Comparison of ENCODE assay signal across 24 cellular contexts in genomic region chr2:32274289-32274688, GRCh38. TPM values are rescaled to one million over a fixed set of nuclear protein-coding genes. Genes with fewer than 3 reads are reported as not detected.
"Had no signal": no experiment of that assay in that cellular context is flagged by ENCODE, and none has a peak within 500 bp of the region (broad histone marks: within the 10 kb centered on the region; RNA-seq: fewer than 3 reads in every experiment).

No MANE protein-coding gene starts in this region.

- H3K36me3 ChIP-seq: right atrium auricular region, tibial artery had no signal

- H3K27ac ChIP-seq: epithelial cell of prostate, foreskin keratinocyte, right atrium auricular region, tibial artery had no signal

- H3K4me1 ChIP-seq: foreskin keratinocyte had no signal

- H3K9me3 ChIP-seq: right atrium auricular region, tibial artery had no signal

- DNase-seq: activated CD4-positive, alpha-beta T cell treated with anti-CD3 and anti-CD28 coated beads, Interleukin-2, amount 50 U/mL, for 4 hours; activated effector memory CD4-positive, alpha-beta T cell treated with anti-CD3 and anti-CD28 coated beads, Interleukin-2, amount 50 U/mL, for 16 hours; activated naive CD4-positive, alpha-beta T cell treated with anti-CD3 and anti-CD28 coated beads, Interleukin-2, amount 50 U/mL, for 16 hours; activated T-cell treated with anti-CD3 and anti-CD28 coated beads, Interleukin-2, amount 50 U/mL, for 72 hours; aorta; effector memory CD8-positive, alpha-beta T cell; foreskin keratinocyte; glutamatergic neuron; hippocampal formation; kidney; occipital lobe; stimulated activated CD4-positive, alpha-beta T cell treated with anti-CD3 and anti-CD28 coated beads, Interleukin-2, amount 100 ng/mL, for 24 hours; stimulated activated naive CD4-positive, alpha-beta T cell treated with Interleukin-2 at 50 U/mL for 16 hours; substantia nigra; T-helper 2 cell; tibial artery had no signal

- H3K4me3 ChIP-seq: lung, right atrium auricular region, tibial artery had no signal

- H3K27me3 ChIP-seq: foreskin keratinocyte, right atrium auricular region, tibial artery had no signal

RNA-seq across cellular contexts. Expression of gene NLRC4, which starts 9.6 kb away (rescaled TPM):
- total RNA-seq: activated CD8-positive, alpha-beta memory T cell treated with anti-CD3 and anti-CD28 coated beads for 36 hours; fibroblast of lung; foreskin keratinocyte; mesothelial cell of epicardium; natural killer cell treated with Interleukin-12 subunit alpha and Interleukin-12 subunit beta and Interleukin-15 and Interleukin-18, amount 100 ng/mL, for 72 hours; progenitor cell of endocrine pancreas had no signal
- polyA plus RNA-seq: fibroblast of lung, foreskin keratinocyte had no signal
